9 cellular contexts compared by ENCODE assay signal in genomic region chr16:89201467-89202377, GRCh38. TPM values are rescaled to one million over a fixed set of nuclear protein-coding genes. Genes with fewer than 3 reads are reported as not detected.
DNase-seq lines count a peak whose midpoint lies in the region; ATAC-seq and TF ChIP-seq lines count a peak whose summit lies in the region.
"Had no signal": no experiment of that assay in that cellular context is flagged by ENCODE, and none has a peak within 500 bp of the region (broad histone marks: within the 10 kb centered on the region; RNA-seq: fewer than 3 reads in every experiment).

No MANE protein-coding gene starts in this region.

- no peak for TF ChIP-seq CTCF in testis (IDR thresholded peaks at IDR 0.05)

- peak overlapping the region; percentile 86 for H2AFZ ChIP-seq in neuronal stem cell (ENCODE audit: low read length)

- DNase-seq in NCI-H2081 (lab: John Stamatoyannopoulos, UW): peak; percentile 23 to 65
- DNase-seq in NCI-H2081 treated with DMSO at 0.1 percent for 48 hours (lab: John Stamatoyannopoulos, UW): no peak
- peak; percentile 66 for DNase-seq in NCI-H748 treated with DMSO at 0.1 percent for 48 hours (lab: John Stamatoyannopoulos, UW)
- peak; percentile 90 for DNase-seq in activated T-cell treated with anti-CD3 and anti-CD28 coated beads, Interleukin-2, amount 50 U/mL, for 72 hours
- peak; percentile 42 for DNase-seq in fibroblast of peridontal ligament (ENCODE audit: extremely low read depth)
- DNase-seq in neuronal stem cell (ENCODE audit: low spot score): peak; percentile 84
- peak; percentile 83 for DNase-seq in testis
- DNase-seq: DND-41 had no signal

- ATAC-seq in activated T-cell treated with anti-CD3 and anti-CD28 coated beads, Interleukin-2, amount 50 U/mL, for 72 hours (replicated peaks in 1 of 2): peak; percentile 89 to 92
- ATAC-seq in HG02852 (IDR thresholded peaks at IDR 0.05; ENCODE audit: unreplicated experiment): no peak

- H3K9me3 ChIP-seq in neuronal stem cell (replicated peaks in 1 of 2; ENCODE audit: control insufficient read depth in 2 of 2, insufficient read depth in 1 of 2, low read depth in 1 of 2, low read length in 2 of 2) (peaks cover 6 to 7% of the 10 kb centered on the region in 2 donors), testis (no peaks in the 10 kb centered on the region)

- H3K4me1 Mint-ChIP-seq in activated T-cell treated with anti-CD3 and anti-CD28 coated beads, Interleukin-2, amount 50 U/mL, for 72 hours (ENCODE audit: low read depth): peaks cover 11% of the 10 kb centered on the region

- no peaks in the 10 kb centered on the region for H3K9me3 Mint-ChIP-seq in activated T-cell treated with anti-CD3 and anti-CD28 coated beads, Interleukin-2, amount 50 U/mL, for 72 hours

- H3K27ac ChIP-seq in neuronal stem cell (replicated peaks; ENCODE audit: low read length) (no peak overlapping the region), testis (no peak overlapping the region)

- H2BK15ac ChIP-seq in neuronal stem cell (ENCODE audit: low read length): no peak overlapping the region

- TF ChIP-seq POLR2A in testis (IDR thresholded peaks at IDR 0.05): no peak

- H3K4me2 ChIP-seq in neuronal stem cell (ENCODE audit: insufficient read depth, low read length, poor library complexity, severe bottlenecking): peak overlapping the region; percentile 80

- no peak overlapping the region for H3K4ac ChIP-seq in neuronal stem cell (ENCODE audit: low read length)

- no peak overlapping the region for H2AK5ac ChIP-seq in neuronal stem cell (ENCODE audit: low read depth, low read length)

- peak overlapping the region; percentile 46 to 84 for H3K4me3 ChIP-seq in neuronal stem cell (ENCODE audit: low read length in 2 of 2)
- peak overlapping the region; percentile 38 to 41 for H3K4me3 ChIP-seq in testis

- H2BK12ac ChIP-seq in neuronal stem cell (ENCODE audit: low read length): peak overlapping the region; percentile 58

- peaks cover 41% of the 10 kb centered on the region for H3K27me3 Mint-ChIP-seq in activated T-cell treated with anti-CD3 and anti-CD28 coated beads, Interleukin-2, amount 50 U/mL, for 72 hours (ENCODE audit: low read depth)

- H3K23ac ChIP-seq in neuronal stem cell (ENCODE audit: low read depth, low read length, poor library complexity): no peak overlapping the region

- H3K27ac Mint-ChIP-seq in activated T-cell treated with anti-CD3 and anti-CD28 coated beads, Interleukin-2, amount 50 U/mL, for 72 hours: no peak overlapping the region

- H3K36me3 ChIP-seq in neuronal stem cell (replicated peaks in 1 of 2; ENCODE audit: control insufficient read depth in 2 of 2, insufficient read depth in 2 of 2, low read length in 2 of 2) (no peaks in the 10 kb centered on the region), testis (ENCODE audit: low read depth, missing control alignments) (no peaks in the 10 kb centered on the region)

- peak overlapping the region; percentile 21 for H3K14ac ChIP-seq in neuronal stem cell (ENCODE audit: low read length)

- no peak overlapping the region for H2BK120ac ChIP-seq in neuronal stem cell (ENCODE audit: low read depth, low read length)

- peaks cover 15 to 56% (median 43%) of the 10 kb centered on the region in 3 experiments for H3K27me3 ChIP-seq in neuronal stem cell (ENCODE audit: control insufficient read depth in 3 of 3, insufficient read depth in 3 of 3, low read depth in 1 of 3, low read length in 3 of 3)
- H3K27me3 ChIP-seq in testis: no peaks in the 10 kb centered on the region

- H3K4me3 Mint-ChIP-seq in activated T-cell treated with anti-CD3 and anti-CD28 coated beads, Interleukin-2, amount 50 U/mL, for 72 hours: peak overlapping the region; percentile 64 to 76

- H4K91ac ChIP-seq in neuronal stem cell (ENCODE audit: low read depth, low read length, poor library complexity): no peak overlapping the region

- H4K8ac ChIP-seq in neuronal stem cell (ENCODE audit: low read depth, low read length): peak overlapping the region; percentile 3

- H3K79me1 ChIP-seq in neuronal stem cell (ENCODE audit: low read depth, low read length): peaks cover 2% of the 10 kb centered on the region

- H3K18ac ChIP-seq in neuronal stem cell (ENCODE audit: low read length): peak overlapping the region; percentile 83

- peak overlapping the region; percentile 84 for H3K9ac ChIP-seq in neuronal stem cell (ENCODE audit: low read depth, low read length, poor library complexity)

- no CpG with 5 or more reads among the region's 106 CpGs for WGBS in neuronal stem cell (ENCODE audit: extremely low coverage in 2 of 2, insufficient read length in 2 of 2, insufficient replicate concordance in 1 of 2), 2 donors
- 0 to 7% methylated on average over 3 to 52 of the region's 106 CpGs for WGBS in testis, 2 donors

- peaks cover 3 to 22% of the 10 kb centered on the region in 2 donors for H3K4me1 ChIP-seq in neuronal stem cell (ENCODE audit: control insufficient read depth in 2 of 2, insufficient read depth in 1 of 2, low read depth in 1 of 2, low read length in 2 of 2)
- no peaks in the 10 kb centered on the region for H3K4me1 ChIP-seq in testis

- peaks cover 2 to 4% of the 10 kb centered on the region in 2 donors for H3K36me3 Mint-ChIP-seq in activated T-cell treated with anti-CD3 and anti-CD28 coated beads, Interleukin-2, amount 50 U/mL, for 72 hours (ENCODE audit: insufficient read depth in 2 of 2)

- H2BK5ac ChIP-seq in neuronal stem cell (ENCODE audit: low read length): peak overlapping the region; percentile 24

- intact Hi-C loops in testis (cut with DNase I; ENCODE audit: low total_unique reads): no loop called here

RNA-seq across cellular contexts. Expression of gene SLC22A31, which starts 1.4 kb away (rescaled TPM):
- 1 to 10 TPM; 1.3 to 1.6 TPM for total RNA-seq in activated T-cell treated with anti-CD3 and anti-CD28 coated beads, Interleukin-2, amount 50 U/mL, for 72 hours
- 0.67 TPM for polyA plus RNA-seq in neuronal stem cell (2013, experiment 1 of 2)
- polyA plus RNA-seq in neuronal stem cell (2013, experiment 2 of 2): 0.97 TPM
- total RNA-seq in testis: 1 to 10 TPM; 3.9 to 8.2 TPM
- 6.2 TPM for polyA plus RNA-seq in testis (ENCODE audit: insufficient read depth, low read depth, low replicate concordance)

RNA-seq across cellular contexts. Expression of gene ZNF778, which starts 15.8 kb away (rescaled TPM):
- 10 to 100 TPM in 1 of 2 donors, 1 to 10 TPM in 1; 7.2 to 10.9 TPM for total RNA-seq in activated T-cell treated with anti-CD3 and anti-CD28 coated beads, Interleukin-2, amount 50 U/mL, for 72 hours
- 7.7 TPM for polyA plus RNA-seq in neuronal stem cell (2013, experiment 1 of 2)
- 8.7 TPM for polyA plus RNA-seq in neuronal stem cell (2013, experiment 2 of 2)
- 10 to 100 TPM; 29.8 to 32.9 TPM for total RNA-seq in testis
- polyA plus RNA-seq in testis (ENCODE audit: insufficient read depth, low read depth, low replicate concordance): 21.0 TPM

RNA-seq across cellular contexts. Expression of gene CDH15, which starts 30.2 kb away (rescaled TPM):
- not detected for total RNA-seq in activated T-cell treated with anti-CD3 and anti-CD28 coated beads, Interleukin-2, amount 50 U/mL, for 72 hours
- 0.03 TPM for polyA plus RNA-seq in neuronal stem cell (2013, experiment 1 of 2)
- polyA plus RNA-seq in neuronal stem cell (2013, experiment 2 of 2): 0.03 TPM
- 1 to 10 TPM; 2.1 to 3.0 TPM for total RNA-seq in testis
- polyA plus RNA-seq in testis (ENCODE audit: insufficient read depth, low read depth, low replicate concordance): 1.4 TPM
